ENCODE assay signal across 8 cellular contexts in the genomic region with DNA sequence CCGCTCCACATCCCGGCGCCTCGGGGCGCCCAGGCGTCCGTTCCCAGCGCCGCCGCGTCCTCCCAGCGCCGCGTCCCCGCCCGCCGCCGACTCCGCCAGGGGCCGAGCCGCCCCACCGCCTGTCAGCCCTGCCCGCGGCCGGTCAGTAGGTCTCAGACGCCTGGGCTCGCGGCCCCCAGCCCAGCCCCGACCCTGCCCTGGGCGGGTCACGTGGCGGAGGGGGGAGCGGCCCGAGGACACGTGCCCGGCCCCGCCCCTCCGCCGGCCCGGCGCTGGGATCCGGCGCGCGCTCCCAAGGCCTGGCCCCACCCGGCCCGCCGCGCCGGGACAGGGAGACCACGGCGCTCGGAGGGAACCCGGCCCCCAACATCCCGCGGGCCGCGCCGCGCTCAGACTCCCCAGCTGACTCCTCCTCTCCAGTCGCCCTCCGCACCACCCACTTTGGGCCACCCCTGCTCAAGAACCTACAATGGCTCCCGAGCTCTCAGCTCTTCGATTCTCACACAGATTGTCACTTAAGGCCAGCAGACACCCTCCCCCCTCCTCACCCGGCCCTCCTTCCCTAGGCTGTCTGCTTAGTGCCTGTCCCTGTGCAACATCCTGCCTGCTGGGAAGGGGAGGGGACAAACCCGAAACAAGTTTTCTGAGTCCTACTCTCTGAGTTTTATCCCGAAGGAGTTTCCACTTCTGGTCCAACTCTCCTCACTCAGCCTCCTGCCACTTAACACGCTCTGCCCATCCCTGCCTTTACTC. TPM values are rescaled to one million over a fixed set of nuclear protein-coding genes. Genes with fewer than 3 reads are reported as not detected.
DNase-seq lines count a peak whose midpoint lies in the region; ATAC-seq, FAIRE-seq and TF ChIP-seq lines count a peak whose summit lies in the region.

Gene RAB3IL1 (minus strand): TSS at position 210 of the 753 bp plus-strand sequence. CDS start 199 bp downstream, at position 11.

- H3K4me1 ChIP-seq in K562 (replicated peaks in 1 of 2; ENCODE audit: control insufficient read depth in 2 of 2, insufficient read depth in 2 of 2, low read length in 2 of 2) (peaks cover 44 to 86% of the 10 kb centered on the region in 2 experiments), iPS DF 6.9 (ENCODE audit: control insufficient read depth, insufficient read depth, low read length) (no peaks in the 10 kb centered on the region; the same call in 1 of the 2 replicates), rectal smooth muscle tissue (ENCODE audit: control insufficient read depth, insufficient read depth, low read length) (peaks cover 5% of the 10 kb centered on the region)

- H3K9me3 ChIP-seq in K562 (replicated peaks; ENCODE audit: control insufficient read depth, insufficient read depth, low read depth, low read length): no peaks in the 10 kb centered on the region
- no peaks in the 10 kb centered on the region for H3K9me3 ChIP-seq in iPS DF 6.9 (ENCODE audit: control insufficient read depth, insufficient read depth, low read length)

- TF ChIP-seq EP300 in K562 (IDR thresholded peaks at IDR 0.05; ENCODE audit: low read length): no peak

- H4K20me1 ChIP-seq in K562 (replicated peaks; ENCODE audit: control insufficient read depth, insufficient read depth, low read length): peaks cover 5% of the 10 kb centered on the region; the same call in 1 of the 2 replicates

- H3K27ac ChIP-seq in K562 (ENCODE audit: extremely low read depth, low read depth, low read length) (peak within 1 kb of the TSS; percentile 71), iPS DF 6.9 (ENCODE audit: low read length) (no peak within 1 kb of the TSS), rectal smooth muscle tissue (ENCODE audit: low read depth, low read length) (peak within 1 kb of the TSS; percentile 47)

- POLR2A ChIA-PET in K562 (lab: Yijun Ruan, JAX): interaction anchor here (0.5 to 2.0 kb wide), 3 partner anchors 9 to 47 kb away, joined by 3 to 9 read pairs (median 6); no protein-coding TSS in a partner anchor

- ATAC-seq in K562 (peak; percentile 59), HG03457 (IDR thresholded peaks at IDR 0.05; ENCODE audit: unreplicated experiment) (no peak), HG02623 (IDR thresholded peaks at IDR 0.05; ENCODE audit: unreplicated experiment) (no peak)

- in situ Hi-C loops in K562 (cut with MboI): no loop called here

- H2AFZ ChIP-seq in K562 (ENCODE audit: low read depth, low read length): peak within 1 kb of the TSS; percentile 55

- peak within 1 kb of the TSS; percentile 96 for H3K4me2 ChIP-seq in K562 (ENCODE audit: insufficient read depth, low read length)

- DNase-seq in D341Med (ENCODE audit: low spot score): peak; percentile 78
- DNase-seq in LNCaP clone FGC (ENCODE audit: low read depth): no peak
- DNase-seq in K562 (ENCODE audit: extremely low read depth in 1 of 4, low spot score in 3 of 4): peak; percentile 76 to 91 (median 86)
- DNase-seq in iPS DF 6.9 (ENCODE audit: low read depth, low spot score): no peak
- no peak for DNase-seq in kidney tubule cell (ENCODE audit: low spot score)

- peaks cover 9% of the 10 kb centered on the region; the same call in 2 of the 3 replicates for H3K36me3 ChIP-seq in K562 (ENCODE audit: control insufficient read depth, insufficient read depth, low read length)
- no peaks in the 10 kb centered on the region for H3K36me3 ChIP-seq in iPS DF 6.9 (ENCODE audit: control insufficient read depth, insufficient read depth, low read length)
- no peaks in the 10 kb centered on the region for H3K36me3 ChIP-seq in rectal smooth muscle tissue (ENCODE audit: control insufficient read depth, insufficient read depth, low read length)

- H3K27me3 ChIP-seq in K562 (ENCODE audit: control insufficient read depth in 2 of 2, insufficient read depth in 2 of 2, low read length in 2 of 2) (no peaks in the 10 kb centered on the region), iPS DF 6.9 (ENCODE audit: control insufficient read depth, insufficient read depth, low read length) (no peaks in the 10 kb centered on the region; the same call in 1 of the 2 replicates), rectal smooth muscle tissue (ENCODE audit: control insufficient read depth, insufficient read depth, low read length) (peaks cover 9% of the 10 kb centered on the region)

- H3K4me3 ChIP-seq in LNCaP clone FGC (ENCODE audit: low read depth, low read length) (peak within 1 kb of the TSS; percentile 56), K562 (peak within 1 kb of the TSS; percentile 63), iPS DF 6.9 (ENCODE audit: low read length) (peak within 1 kb of the TSS; percentile 44; the same call in 1 of the 2 replicates), rectal smooth muscle tissue (ENCODE audit: low read length) (peak within 1 kb of the TSS; percentile 65)

- WGBS in K562 (ENCODE audit: insufficient coverage, low coverage, missing lambda C conversion rate): 6% methylated on average over 20 of the region's 68 CpGs
- no CpG with 5 or more reads among the region's 68 CpGs for WGBS in iPS DF 6.9 (ENCODE audit: insufficient coverage, insufficient read length)

- no TSS peak for BruUV-seq in K562 (replicated peaks; lab: Mats Ljungman, UMichigan)

- TF ChIP-seq RAD21 in K562 (CRISPR knock-in tag; conservative IDR thresholded peaks at IDR 0.05 in 1 of 2, IDR thresholded peaks at IDR 0.05 in 1 of 2): no peak

- intact Hi-C loops in K562 (cut with micrococcal nuclease): no loop called here

- peak; percentile 51; the same call in 1 of the 2 replicates for TF ChIP-seq POLR2A in K562 (conservative IDR thresholded peaks at IDR 0.05)

- no peak for TF ChIP-seq CTCF in LNCaP clone FGC (IDR thresholded peaks at IDR 0.05; ENCODE audit: control insufficient read depth, extremely low read depth, insufficient read depth)
- no peak for TF ChIP-seq CTCF in K562 (IDR thresholded peaks at IDR 0.05 in 2 of 3, conservative IDR thresholded peaks at IDR 0.05 in 1 of 3; ENCODE audit: insufficient read depth in 2 of 3, low read depth in 1 of 3, low read length in 3 of 3)

- H3K79me2 ChIP-seq in K562 (ENCODE audit: control insufficient read depth, insufficient read depth, low read length): peaks cover 75% of the 10 kb centered on the region

- peak; percentile 32 for FAIRE-seq in K562 (lab: Jason Lieb, UNC)

- H3K9ac ChIP-seq in K562 (ENCODE audit: insufficient read depth in 1 of 2, low read depth in 2 of 2, low read length in 2 of 2): peak within 1 kb of the TSS; percentile 60 to 80
- no peak within 1 kb of the TSS for H3K9ac ChIP-seq in rectal smooth muscle tissue (ENCODE audit: low read length)

- CTCF ChIA-PET in K562 (lab: Yijun Ruan, JAX; ENCODE audit: low intra/inter-chr PET ratio): no interaction called here

- H3K9me1 ChIP-seq in K562 (ENCODE audit: control insufficient read depth, insufficient read depth, low read length): no peaks in the 10 kb centered on the region

TF ChIP-seq in K562, 482 proteins besides CTCF, POLR2A, EP300 and RAD21 (continues in another document):
- no peak; the same call in 1 of the 2 replicates for TF ChIP-seq EP400 (IDR thresholded peaks at IDR 0.05)
- peak in 1 of 2 experiments; percentile 62; a peak in 1 of 4 replicates for TF ChIP-seq NONO (IDR thresholded peaks at IDR 0.05; ENCODE audit: low read depth in 2 of 2, low read length in 1 of 2)
- TF ChIP-seq HDAC8 (tag; IDR thresholded peaks at IDR 0.05): no peak
- TF ChIP-seq, protein P1, sequence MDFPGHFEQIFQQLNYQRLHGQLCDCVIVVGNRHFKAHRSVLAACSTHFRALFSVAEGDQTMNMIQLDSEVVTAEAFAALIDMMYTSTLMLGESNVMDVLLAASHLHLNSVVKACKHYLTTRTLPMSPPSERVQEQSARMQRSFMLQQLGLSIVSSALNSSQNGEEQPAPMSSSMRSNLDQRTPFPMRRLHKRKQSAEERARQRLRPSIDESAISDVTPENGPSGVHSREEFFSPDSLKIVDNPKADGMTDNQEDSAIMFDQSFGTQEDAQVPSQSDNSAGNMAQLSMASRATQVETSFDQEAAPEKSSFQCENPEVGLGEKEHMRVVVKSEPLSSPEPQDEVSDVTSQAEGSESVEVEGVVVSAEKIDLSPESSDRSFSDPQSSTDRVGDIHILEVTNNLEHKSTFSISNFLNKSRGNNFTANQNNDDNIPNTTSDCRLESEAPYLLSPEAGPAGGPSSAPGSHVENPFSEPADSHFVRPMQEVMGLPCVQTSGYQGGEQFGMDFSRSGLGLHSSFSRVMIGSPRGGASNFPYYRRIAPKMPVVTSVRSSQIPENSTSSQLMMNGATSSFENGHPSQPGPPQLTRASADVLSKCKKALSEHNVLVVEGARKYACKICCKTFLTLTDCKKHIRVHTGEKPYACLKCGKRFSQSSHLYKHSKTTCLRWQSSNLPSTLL (IDR thresholded peaks at IDR 0.05): no peak
- no peak for TF ChIP-seq PHB2 (IDR thresholded peaks at IDR 0.05; ENCODE audit: low read depth)
- TF ChIP-seq TFAM (CRISPR knock-in tag; conservative IDR thresholded peaks at IDR 0.05): no peak
- TF ChIP-seq CHCHD3 (CRISPR knock-in tag; IDR thresholded peaks at IDR 0.05): no peak
- no peak for TF ChIP-seq IFI16 (CRISPR knock-in tag; IDR thresholded peaks at IDR 0.05)
- no peak for TF ChIP-seq ZNF444 (CRISPR knock-in tag; IDR thresholded peaks at IDR 0.05)

RNA-seq across cellular contexts. Expression of gene RAB3IL1, which starts in this region (rescaled TPM):
- total RNA-seq in K562 (2011; cell fraction: chromatin; rRNA removed; ENCODE audit: low replicate concordance): 21.2 and 46.4 TPM in 2 replicates
- total RNA-seq in K562 (2011; cell fraction: nucleolus; rRNA removed): 27.3 and 33.0 TPM in 2 replicates
- 19.3 and 24.0 TPM in 2 replicates for total RNA-seq in K562 (2011; cell fraction: nucleoplasm; rRNA removed)
- total RNA-seq in K562 (2014; rRNA removed) (17.6 and 19.8 TPM in 2 replicates), K562 (2014; rRNA removed; fragmentation: Illumina TruSeq; extraction: Trizol) (2.0 and 3.7 TPM in 2 replicates), K562 (2015; rRNA removed; fragmentation: Illumina TruSeq; extraction: Trizol) (8.9 and 10.3 TPM in 2 replicates), K562 (2021) (42.6 and 46.2 TPM in 2 replicates)
- polyA plus RNA-seq in K562 (2011; rRNA removed) (15.5 and 17.7 TPM in 2 replicates), K562 (2014; fragmentation: Illumina TruSeq; extraction: Trizol) (25.1 and 31.8 TPM in 2 replicates), K562 (2014; fragmentation: Nextera tagmentation; extraction: Ambion mirVana) (under 1 TPM; 0.15 to 0.25 TPM), K562 (2014; rRNA removed) (28.2 and 29.7 TPM in 2 replicates)
- polyA plus RNA-seq in K562 (2011; cell fraction: cytosol; rRNA removed): 18.3 and 41.7 TPM in 2 replicates
- 25.8 and 42.6 TPM in 2 replicates for polyA plus RNA-seq in K562 (2011; cell fraction: nucleus; rRNA removed)
- polyA plus RNA-seq in K562 (2012): 15.9 and 29.1 TPM in 2 replicates
- 6.1 and 11.2 TPM in 2 replicates for polyA minus RNA-seq in K562 (2011; rRNA and poly(A)+ RNA removed)
- polyA minus RNA-seq in K562 (2011; cell fraction: cytosol; rRNA and poly(A)+ RNA removed): 22.8 and 26.0 TPM in 2 replicates
- 13.3 and 13.9 TPM in 2 replicates for polyA minus RNA-seq in K562 (2011; cell fraction: nucleus; rRNA and poly(A)+ RNA removed)

Comparison
In these comparisons a context has a peak if more than half of its experiments do, and no peak if none do; other contexts are left out.
1. DNase-seq: peak in D341Med (single experiment) and K562 (4 of 4); none in LNCaP clone FGC (single experiment), iPS DF 6.9 (single experiment) and kidney tubule cell (single experiment).
2. Peak in every context shown above with its lines, with median percentiles within 50 percentile points of each other: H3K4me3 ChIP-seq.